In genomic region chrX:71998836-71999509, GRCh38 we compare ENCODE assay signal across 8 cellular contexts.
DNase-seq lines count a peak whose midpoint lies in the region; ATAC-seq and TF ChIP-seq lines count a peak whose summit lies in the region.

No MANE protein-coding gene starts in this region.

- TF ChIP-seq CTCF in GM20000 (IDR thresholded peaks at IDR 0.05; ENCODE audit: extremely low read depth, missing control alignments) = no peak

- no peak for ATAC-seq in HG03196 (IDR thresholded peaks at IDR 0.05; ENCODE audit: unreplicated experiment)

- DNase-seq in D341Med (ENCODE audit: low spot score) (peak; percentile 43), GM20000 (ENCODE audit: low spot score) (peak; percentile 30), OCI-M1 (lab: John Stamatoyannopoulos, UW) (peak; percentile 70), astrocyte of the hippocampus (ENCODE audit: low read depth, low spot score) (peak; percentile 31), kidney glomerular epithelial cell (lab: John Stamatoyannopoulos, UW) (peak; percentile 17), superior temporal gyrus (ENCODE audit: extremely low spot score) (peak; percentile 67), H4 (ENCODE audit: low spot score) (no peak)
